8 cellular contexts compared by ENCODE assay signal in the genomic region with DNA sequence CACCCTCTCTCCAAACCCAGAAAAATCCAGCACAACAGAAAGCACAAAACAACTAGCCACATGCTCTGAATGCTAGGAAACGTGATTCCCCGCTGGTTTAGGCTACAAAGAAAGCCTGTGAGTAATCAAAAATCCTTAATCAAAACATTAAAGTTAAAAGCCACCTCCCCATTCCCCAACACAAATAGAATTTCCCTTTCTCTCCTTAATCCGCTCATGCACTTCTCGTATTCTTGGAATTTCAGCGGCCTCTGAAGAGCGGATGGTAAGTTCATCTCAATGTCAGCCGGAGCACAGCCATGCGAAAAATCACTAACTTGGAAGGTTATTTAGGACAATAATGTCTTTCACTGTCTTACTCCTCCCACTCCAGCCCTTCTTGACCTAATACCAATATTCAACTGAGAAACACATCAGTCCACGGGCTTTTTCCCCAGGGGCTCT.
A peak's percentile ranks its signal among the peaks of the same experiment; 100 is the strongest.
DNase-seq lines count a peak whose midpoint lies in the region; ATAC-seq and TF ChIP-seq lines count a peak whose summit lies in the region.

No MANE protein-coding gene starts in this region.

- peak overlapping the region; percentile 65 to 77 (median 72) for H3K4me3 ChIP-seq in thyroid gland (replicated peaks in 1 of 3)

- TF ChIP-seq CTCF in thyroid gland (IDR thresholded peaks at IDR 0.05) = no peak

- peaks cover 0 to 1% (median 0%) of the 10 kb centered on the region in 6 donors for H3K9me3 Mint-ChIP-seq in immature natural killer cell

- peaks cover 0 to 11% of the 10 kb centered on the region in 2 donors for H3K4me1 ChIP-seq in thyroid gland

- no peaks in the 10 kb centered on the region for H3K36me3 Mint-ChIP-seq in immature natural killer cell

- TF ChIP-seq POLR2A in thyroid gland (IDR thresholded peaks at IDR 0.05) (no peak), erythroblast (IDR thresholded peaks at IDR 0.05; ENCODE audit: low read length) (no peak)

- ATAC-seq in Right ventricle myocardium inferior (peak; percentile 56), left lobe of liver (peak; percentile 35), HG02759 (IDR thresholded peaks at IDR 0.05; ENCODE audit: unreplicated experiment) (no peak)

- intact Hi-C loops in Right ventricle myocardium inferior (cut with DNase I) (loop anchor here (2.0 kb wide), 1 partner anchor 36 kb away; no protein-coding TSS in a partner anchor), cardiac septum (cut with DNase I) (loop anchor here (2.0 to 5.0 kb wide), 2 partner anchors 39 to 94 kb away; no protein-coding TSS in a partner anchor), thyroid gland (cut with DNase I) (no loop called here)

- H3K27ac Mint-ChIP-seq in immature natural killer cell = no peak overlapping the region

- no peaks in the 10 kb centered on the region for H3K36me3 ChIP-seq in thyroid gland

- H3K27ac ChIP-seq in thyroid gland = peak overlapping the region; percentile 92 to 97 (median 93)

- H3K4me3 Mint-ChIP-seq in immature natural killer cell = no peak overlapping the region

- H3K4me1 Mint-ChIP-seq in immature natural killer cell = peaks cover 3 to 5% of the 10 kb centered on the region in 2 donors

- DNase-seq in Right ventricle myocardium inferior (ENCODE audit: missing footprints) (peak; percentile 31), cardiac septum (ENCODE audit: low spot score) (no peak), cerebellum (ENCODE audit: low spot score) (peak; percentile 11), left lobe of liver (ENCODE audit: low spot score) (no peak), thyroid gland (peak in 1 of 2 donors; percentile 35), immature natural killer cell (no peak), erythroblast (lab: John Stamatoyannopoulos, UW) (no peak)

- no peaks in the 10 kb centered on the region for H3K9me3 ChIP-seq in thyroid gland

- H3K27me3 ChIP-seq in thyroid gland = no peaks in the 10 kb centered on the region

- H3K27me3 Mint-ChIP-seq in immature natural killer cell (ENCODE audit: low read depth in 3 of 3) = peaks cover 6 to 33% (median 11%) of the 10 kb centered on the region in 3 donors

- WGBS in thyroid gland, 2 donors = 10 to 14% methylated on average over 9 of the region's 9 CpGs

Comparison
In these comparisons a context has a peak if more than half of its experiments do, and no peak if none do; other contexts are left out.
1. DNase-seq: peak in Right ventricle myocardium inferior (single experiment) and cerebellum (single experiment); none in cardiac septum (single experiment), left lobe of liver (single experiment), immature natural killer cell (0 of 3) and erythroblast (0 of 2).